In genomic region chr18:13136689-13137040, GRCh38 we compare ENCODE assay signal across 8 cellular contexts.
DNase-seq lines count a peak whose midpoint lies in the region; ATAC-seq and TF ChIP-seq lines count a peak whose summit lies in the region.

No MANE protein-coding gene starts in this region.

- no peaks in the 10 kb centered on the region for H3K36me3 ChIP-seq in osteoblast (ENCODE audit: insufficient read depth, low read length)

- no peaks in the 10 kb centered on the region for H3K9me3 ChIP-seq in osteoblast (ENCODE audit: low read depth, low read length)

- H3K27ac ChIP-seq in foreskin keratinocyte (no peak overlapping the region), osteoblast (ENCODE audit: low read depth, low read length) (no peak overlapping the region)

- DNase-seq in COLO668 (lab: John Stamatoyannopoulos, UW; ENCODE audit: unreplicated experiment) = peak; percentile 68
- DNase-seq in foreskin keratinocyte = no peak
- DNase-seq in osteoblast (ENCODE audit: insufficient read length, low spot score, missing footprints) = peak; percentile 90
- no peak for DNase-seq in mesenteric fat pad (ENCODE audit: low spot score)
- DNase-seq in NCI-H2196 treated with DMSO at 0.1 percent for 48 hours (lab: John Stamatoyannopoulos, UW; ENCODE audit: unreplicated experiment) = no peak
- DNase-seq in NOMO-1 treated with DMSO at 0.1 percent for 48 hours (lab: John Stamatoyannopoulos, UW; ENCODE audit: unreplicated experiment) = no peak

- peak overlapping the region; percentile 92 for H2AFZ ChIP-seq in osteoblast (ENCODE audit: low read length)

- peak overlapping the region; percentile 98 for H3K4me2 ChIP-seq in osteoblast (ENCODE audit: insufficient read depth, low read length)

- H3K4me3 ChIP-seq in osteoblast (ENCODE audit: insufficient read depth, low read length) = peak overlapping the region; percentile 76

- H4K20me1 ChIP-seq in osteoblast (ENCODE audit: insufficient read depth, low read length) = no peaks in the 10 kb centered on the region

- TF ChIP-seq CTCF in foreskin keratinocyte (conservative IDR thresholded peaks at IDR 0.05) (no peak), osteoblast (IDR thresholded peaks at IDR 0.05; ENCODE audit: extremely low read depth, low read depth, low read length) (no peak)

- H3K27me3 ChIP-seq in foreskin keratinocyte (peaks cover 39% of the 10 kb centered on the region), osteoblast (ENCODE audit: insufficient read depth, low read length) (no peaks in the 10 kb centered on the region)

- H3K79me2 ChIP-seq in osteoblast (ENCODE audit: insufficient read depth, low read length) = no peaks in the 10 kb centered on the region

- peak; percentile 11 for ATAC-seq in GM21619 (IDR thresholded peaks at IDR 0.05; ENCODE audit: unreplicated experiment)
- peak; percentile 62 for ATAC-seq in SK-N-SH treated with all-trans-retinoic acid at 6 μM for 48 hours
- ATAC-seq in foreskin keratinocyte = peak; percentile 50

- H3K4me1 ChIP-seq in foreskin keratinocyte (no peaks in the 10 kb centered on the region), osteoblast (ENCODE audit: insufficient read depth, low read length) (peaks cover 8% of the 10 kb centered on the region)

TF ChIP-seq in SK-N-SH treated with all-trans-retinoic acid at 6 μM for 48 hours, 23 proteins besides CTCF, POLR2A, EP300 and RAD21:
- TF ChIP-seq ZC3H10 (CRISPR knock-in tag; IDR thresholded peaks at IDR 0.05) (no peak), TOX (CRISPR knock-in tag; IDR thresholded peaks at IDR 0.05; ENCODE audit: borderline replicate concordance) (no peak)

Comparison
In these comparisons a context has a peak if more than half of its experiments do, and no peak if none do; other contexts are left out.
1. DNase-seq: peak in COLO668 (single experiment) and osteoblast (single experiment); none in foreskin keratinocyte (0 of 2), mesenteric fat pad (single experiment), NCI-H2196 treated with DMSO at 0.1 percent for 48 hours (single experiment) and NOMO-1 treated with DMSO at 0.1 percent for 48 hours (single experiment).
2. ATAC-seq: peak in every context shown above with its lines; median percentile 62 in SK-N-SH treated with all-trans-retinoic acid at 6 μM for 48 hours; 50 in foreskin keratinocyte; 11 in GM21619.